In genomic region chr4:138056541-138056940, GRCh38 we compare ENCODE assay signal across 3 cellular contexts.
TF ChIP-seq lines count a peak whose summit lies in the region.

No MANE protein-coding gene starts in this region.

TF ChIP-seq in SK-N-SH, 30 proteins besides CTCF, POLR2A, EP300 and RAD21 (continued from another document):
- TF ChIP-seq TEAD4 (IDR thresholded peaks at IDR 0.05; ENCODE audit: borderline replicate concordance, insufficient read depth) (no peak), CHD2 (IDR thresholded peaks at IDR 0.05; ENCODE audit: low read length, partially characterized antibody) (no peak), EZH2phosphoT487 (IDR thresholded peaks at IDR 0.05; ENCODE audit: borderline replicate concordance, low read depth) (no peak), RXRA (IDR thresholded peaks at IDR 0.05; ENCODE audit: borderline replicate concordance, low read depth) (no peak), GABPA (IDR thresholded peaks at IDR 0.05; ENCODE audit: low read depth) (no peak), NRF1 (IDR thresholded peaks at IDR 0.05; ENCODE audit: low read depth, low read length) (no peak), IRF3 (IDR thresholded peaks at IDR 0.05; ENCODE audit: low read depth, low read length) (no peak), REST (IDR thresholded peaks at IDR 0.05; ENCODE audit: low read depth, low read length) (no peak)

TF ChIP-seq in SK-N-SH treated with all-trans-retinoic acid at 6 μM for 48 hours, 23 proteins besides CTCF, POLR2A, EP300 and RAD21 (continued from another document):
- TF ChIP-seq PATZ1 (CRISPR knock-in tag; IDR thresholded peaks at IDR 0.05; ENCODE audit: borderline replicate concordance) (no peak), TCF4 (CRISPR knock-in tag; IDR thresholded peaks at IDR 0.05; ENCODE audit: borderline replicate concordance) (no peak), ZC3H10 (CRISPR knock-in tag; IDR thresholded peaks at IDR 0.05) (no peak), ZFP30 (CRISPR knock-in tag; IDR thresholded peaks at IDR 0.05) (no peak), SNAI2 (CRISPR knock-in tag; IDR thresholded peaks at IDR 0.05) (no peak), ZNF565 (CRISPR knock-in tag; conservative IDR thresholded peaks at IDR 0.05; ENCODE audit: low read depth) (no peak), CSRNP3 (CRISPR knock-in tag; IDR thresholded peaks at IDR 0.05) (no peak), OSR1 (CRISPR knock-in tag; IDR thresholded peaks at IDR 0.05) (no peak), BACH2 (CRISPR knock-in tag; IDR thresholded peaks at IDR 0.05; ENCODE audit: borderline replicate concordance) (no peak), ZNF8 (CRISPR knock-in tag; IDR thresholded peaks at IDR 0.05) (no peak), TOX (CRISPR knock-in tag; IDR thresholded peaks at IDR 0.05; ENCODE audit: borderline replicate concordance) (no peak), CSDC2 (CRISPR knock-in tag; IDR thresholded peaks at IDR 0.05) (no peak), CREB5 (CRISPR knock-in tag; IDR thresholded peaks at IDR 0.05; ENCODE audit: low read depth) (no peak)

TF ChIP-seq in endothelial cell of umbilical vein, 7 proteins besides CTCF, POLR2A, EP300 and RAD21 (continued from another document):
- TF ChIP-seq EZH2 (IDR thresholded peaks at IDR 0.05; ENCODE audit: borderline replicate concordance, low read depth, low read length, severe bottlenecking) (no peak), POLR2AphosphoS5 (IDR thresholded peaks at IDR 0.05; ENCODE audit: insufficient read depth, low read depth, low read length) (no peak), GATA2 (IDR thresholded peaks at IDR 0.05; ENCODE audit: insufficient read depth, insufficient read length, low read depth, low read length) (peak; percentile 92), FOS (IDR thresholded peaks at IDR 0.05; ENCODE audit: borderline replicate concordance, insufficient read depth, low read length) (no peak), MYC (IDR thresholded peaks at IDR 0.05; ENCODE audit: low read depth, low read length) (no peak)
TF ChIP-seq in endothelial cell of umbilical vein: peak in this region for 1.
